ENCODE assay signal across 38 cellular contexts in the genomic region with DNA sequence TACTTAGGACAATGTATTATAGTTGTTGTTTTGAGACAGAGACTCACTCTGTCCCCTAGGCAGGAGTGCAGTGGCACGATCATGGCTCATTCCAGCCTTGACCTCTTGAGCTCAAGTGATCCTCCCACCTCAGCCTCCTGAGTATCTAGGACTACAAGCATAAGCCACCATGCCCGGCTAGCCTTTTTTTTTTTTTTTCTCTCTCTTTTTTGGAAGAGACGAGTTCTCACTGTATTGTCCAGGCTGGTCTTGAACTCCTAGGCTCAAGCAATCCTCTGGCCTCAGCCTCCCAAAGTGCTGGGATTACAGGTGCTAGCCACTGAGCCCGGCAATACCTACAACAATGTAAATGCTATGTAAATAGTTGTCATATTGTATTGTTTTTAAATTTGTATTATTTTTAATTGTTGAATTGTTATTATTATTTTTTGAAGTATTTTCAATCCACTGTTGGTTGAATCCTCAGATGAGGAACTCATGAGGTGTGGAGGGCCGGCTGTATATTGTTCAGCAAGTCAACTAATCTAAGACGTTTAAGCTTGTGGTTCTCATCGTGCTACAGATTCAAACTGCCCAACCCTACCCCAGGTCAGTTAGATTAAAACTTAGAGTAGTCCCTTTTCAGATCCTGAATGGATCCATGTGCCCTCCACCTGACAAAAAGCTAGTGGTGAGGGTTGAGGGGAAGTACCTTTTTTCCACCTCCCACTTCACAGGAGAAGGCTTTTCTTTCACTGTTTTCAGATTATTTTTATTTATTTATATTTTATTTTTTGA. TPM values are rescaled to one million over a fixed set of nuclear protein-coding genes. Genes with fewer than 3 reads are reported as not detected.
"Had no signal": no experiment of that assay in that cellular context is flagged by ENCODE, and none has a peak within 500 bp of the region (broad histone marks: within the 10 kb centered on the region; RNA-seq: fewer than 3 reads in every experiment).

No MANE protein-coding gene starts in this region.

- H3K36me3 ChIP-seq: MG63 had no signal

- H3K27me3 ChIP-seq: MG63 had no signal

- H3K9me3 ChIP-seq: MG63 had no signal

- DNase-seq: Karpas-422, Kasumi-1, MG63, MM.1S, MV-4-11, NCI-H1048, NCI-H1092, NCI-H1092 treated with DMSO at 0.1 percent for 48 hours, NCI-H1105, NCI-H1105 treated with DMSO at 0.1 percent for 48 hours, NCI-H1417, NCI-H1417 treated with DMSO at 0.1 percent for 48 hours, NCI-H1436, NCI-H1436 treated with DMSO at 0.1 percent for 48 hours, NCI-H146, NCI-H1694, NCI-H1694 treated with DMSO at 0.1 percent for 48 hours, NCI-H187, NCI-H187 treated with DMSO at 0.1 percent for 48 hours, NCI-H1930, NCI-H2029, NCI-H2029 treated with DMSO at 0.1 percent for 48 hours, NCI-H2081, NCI-H2081 treated with DMSO at 0.1 percent for 48 hours, NCI-H2107, NCI-H2171, NCI-H2171 treated with DMSO at 0.1 percent for 48 hours, NCI-H2227 treated with DMSO at 0.1 percent for 48 hours, NCI-H226, NCI-H345, NCI-H446, NCI-H446 treated with DMSO at 0.1 percent for 48 hours, NCI-H510A, NCI-H510A treated with DMSO at 0.1 percent for 48 hours, NCI-H524 had no signal

- H3K4me3 ChIP-seq: MG63 had no signal

RNA-seq across cellular contexts. Expression of gene ZNF280A, which starts 11.9 kb away (rescaled TPM):
- total RNA-seq: LHCN-M2, M059J, MCF 10A had no signal

RNA-seq across cellular contexts. Expression of gene ZNF280B, which starts 23.4 kb away (rescaled TPM):
- total RNA-seq: MCF 10A had no signal

RNA-seq across cellular contexts. Expression of gene PRAME, which starts 27.1 kb away (rescaled TPM):
- total RNA-seq: LHCN-M2, M059J, MCF 10A had no signal
